9 cellular contexts compared by ENCODE assay signal in genomic region chr22:23966568-23966967, GRCh38. TPM values are rescaled to one million over a fixed set of nuclear protein-coding genes. Genes with fewer than 3 reads are reported as not detected.
DNase-seq lines count a peak whose midpoint lies in the region; ATAC-seq and TF ChIP-seq lines count a peak whose summit lies in the region.
"Not testable (repeated sequence)": the region's sequence is repeated elsewhere in the genome, so short reads cannot be mapped to it uniquely, and the experiment has no call there.
"Had no signal": no experiment of that assay in that cellular context is flagged by ENCODE, and none has a peak within 500 bp of the region (broad histone marks: within the 10 kb centered on the region; RNA-seq: fewer than 3 reads in every experiment).

Gene DDTL (plus strand): TSS chr22:23966888. CDS start chr22:23966915, 27 bp downstream.

- not testable (repeated sequence) for H3K27me3 Mint-ChIP-seq in central memory CD8-positive, alpha-beta T cell

- not testable (repeated sequence) for TF ChIP-seq POLR2A in right lobe of liver (IDR thresholded peaks at IDR 0.05)

- H3K36me3 ChIP-seq in Panc1 (ENCODE audit: control insufficient read depth, insufficient read depth, low read length); aorta (ENCODE audit: control insufficient read depth in 1 of 2, insufficient read depth in 2 of 2, low read length in 1 of 2): not testable (repeated sequence)
- peaks cover 0 to 21% (median 5%) of the 10 kb centered on the region in 4 donors for H3K36me3 ChIP-seq in right lobe of liver

- BruUV-seq in Panc1 (replicated peaks; lab: Mats Ljungman, UMichigan), result not testable (repeated sequence)

- not testable (repeated sequence) for H3K27ac Mint-ChIP-seq in central memory CD8-positive, alpha-beta T cell (ENCODE audit: low read depth)

- no CpG with 5 or more reads among the region's 30 CpGs for WGBS in right lobe of liver (ENCODE audit: insufficient coverage, low coverage, low lambda C conversion rate, missing lambda C conversion rate)
- no CpG with 5 or more reads among the region's 30 CpGs for WGBS in aorta, 2 donors

- CTCF ChIA-PET in Panc1 (lab: Charles Lee), result not testable (repeated sequence)

- not testable (repeated sequence) for H3K27me3 ChIP-seq in Panc1 (ENCODE audit: control insufficient read depth, insufficient read depth, low read length); right lobe of liver; aorta (ENCODE audit: control insufficient read depth in 1 of 2, insufficient read depth in 2 of 2, low read length in 1 of 2)

- POLR2A ChIA-PET in Panc1 (lab: Charles Lee), result not testable (repeated sequence)

- H3K27ac ChIP-seq in Panc1 (ENCODE audit: low read length); right lobe of liver; aorta (ENCODE audit: low read depth in 1 of 2, low read length in 2 of 2): not testable (repeated sequence)

- H3K9me3 ChIP-seq in Panc1 (ENCODE audit: control insufficient read depth, insufficient read depth, low read depth, low read length); right lobe of liver; aorta (ENCODE audit: control insufficient read depth, low read length): not testable (repeated sequence)

- H3K4me3 Mint-ChIP-seq in central memory CD8-positive, alpha-beta T cell, result not testable (repeated sequence)

- not testable (repeated sequence) for H3K4me1 Mint-ChIP-seq in central memory CD8-positive, alpha-beta T cell

- TF ChIP-seq CTCF in Panc1 (IDR thresholded peaks at IDR 0.05); right lobe of liver (IDR thresholded peaks at IDR 0.05): not testable (repeated sequence)

- in situ Hi-C loops in Panc1 (cut with HindIII; ENCODE audit: low pct_unique_long_range_greater_than_20kb, low sequenced_read_pairs), result not testable (repeated sequence)

- H3K4me1 ChIP-seq in Panc1 (ENCODE audit: control insufficient read depth, insufficient read depth, low read length); right lobe of liver; aorta (ENCODE audit: control insufficient read depth in 1 of 2, insufficient read depth in 2 of 2, low read length in 2 of 2): not testable (repeated sequence)

- intact Hi-C loops in Panc1 (cut with micrococcal nuclease; ENCODE audit: unreplicated experiment); right lobe of liver (cut with DNase I); aorta (cut with DNase I): not testable (repeated sequence)

- not testable (repeated sequence) for H3K36me3 Mint-ChIP-seq in central memory CD8-positive, alpha-beta T cell (ENCODE audit: insufficient read depth)

- ATAC-seq in GM18868 (IDR thresholded peaks at IDR 0.05; ENCODE audit: unreplicated experiment) (peak; percentile 94), GM21381 (IDR thresholded peaks at IDR 0.05; ENCODE audit: unreplicated experiment) (peak; percentile 91), HG02759 (IDR thresholded peaks at IDR 0.05; ENCODE audit: unreplicated experiment) (peak; percentile 95), HG03139 (IDR thresholded peaks at IDR 0.05; ENCODE audit: unreplicated experiment) (peak; percentile 85), Panc1 (peak; percentile 97), right lobe of liver (peak; percentile 82 to 97 (median 90)), aorta (ENCODE audit: low FRiP score) (peak; percentile 96)
- peak; percentile 99 for ATAC-seq in central memory CD8-positive, alpha-beta T cell (replicated peaks; ENCODE audit: extremely low read depth, poor library complexity, severe bottlenecking)

- not testable (repeated sequence) for H3K4me3 ChIP-seq in Panc1 (ENCODE audit: low read depth in 2 of 2, low read length in 2 of 2); right lobe of liver; aorta (ENCODE audit: low read length in 2 of 2)

- DNase-seq in Panc1 (ENCODE audit: low read depth, low spot score); central memory CD8-positive, alpha-beta T cell (ENCODE audit: low spot score in 2 of 2); right lobe of liver; aorta: not testable (repeated sequence)

- not testable (repeated sequence) for H3K9me3 Mint-ChIP-seq in central memory CD8-positive, alpha-beta T cell

RNA-seq across cellular contexts. Expression of gene DDTL, which starts in this region (rescaled TPM):
- total RNA-seq in Panc1 (2021; ENCODE audit: unreplicated experiment) (not detected), right lobe of liver (1 to 10 TPM in 2 of 6 experiments, not detected in 4; 3.5 to 7.1 TPM), aorta (1 to 10 TPM; 1.0 to 3.6 TPM)
- 1.9 TPM for polyA plus RNA-seq in Panc1 (2012; ENCODE audit: insufficient read length)
- polyA plus RNA-seq in aorta, result 1 to 10 TPM in 1 of 2 donors, under 1 TPM in 1; 0.31 to 1.0 TPM
- total RNA-seq: osteocyte had no signal
